Comparison of ENCODE assay signal across 20 cellular contexts in genomic region chr4:162782096-162782777, GRCh38.
"Had no signal": no experiment of that assay in that cellular context is flagged by ENCODE, and none has a peak within 500 bp of the region (broad histone marks: within the 10 kb centered on the region; RNA-seq: fewer than 3 reads in every experiment).

No MANE protein-coding gene starts in this region.

- H3K4me1 ChIP-seq: left ventricle myocardium inferior, parathyroid adenoma, sigmoid colon, upper lobe of left lung had no signal

- H3K9me3 Mint-ChIP-seq: activated naive CD4-positive, alpha-beta T cell treated with anti-CD3 and anti-CD28 coated beads, Interleukin-2, amount 10 ng/mL, durations not matched to agents 7 days and 5 days; dendritic cell treated with granulocyte-macrophage colony-stimulating factor and Interleukin-4, amounts not matched to agents 40 ng/mL and 50 ng/mL, for 4 days; nephron; T-helper 1 cell treated with Interleukin-12 subunit alpha and Interleukin-12 subunit beta and Interleukin-4 antibody, amounts not matched to agents 30 μg/mL and 1 μg/mL, for 36 hours had no signal

- H3K9ac ChIP-seq: parathyroid adenoma had no signal

- H3K4me3 Mint-ChIP-seq: activated naive CD4-positive, alpha-beta T cell treated with anti-CD3 and anti-CD28 coated beads, Interleukin-2, amount 10 ng/mL, durations not matched to agents 7 days and 5 days; dendritic cell treated with granulocyte-macrophage colony-stimulating factor and Interleukin-4, amounts not matched to agents 40 ng/mL and 50 ng/mL, for 4 days; nephron; stimulated activated naive B cell treated with anti-CD40 and anti-IgM and Interleukin-4, amounts not matched to agents 10 μg/mL and 1 μg/mL and 100 μg/mL, for 72 hours; T-helper 1 cell treated with Interleukin-12 subunit alpha and Interleukin-12 subunit beta and Interleukin-4 antibody, amounts not matched to agents 30 μg/mL and 1 μg/mL, for 36 hours had no signal

- DNase-seq: activated CD4-positive, alpha-beta T cell treated with anti-CD3 and anti-CD28 coated beads for 4 hours; activated CD4-positive, alpha-beta T cell treated with anti-CD3 and anti-CD28 coated beads, Interleukin-2, amount 50 U/mL, for 48 hours; activated CD4-positive, CD25-positive, alpha-beta regulatory T cell; activated effector memory CD4-positive, alpha-beta T cell treated with anti-CD3 and anti-CD28 coated beads, Interleukin-2, amount 50 U/mL, for 16 hours; activated naive CD4-positive, alpha-beta T cell treated with anti-CD3 and anti-CD28 coated beads, Interleukin-2, amount 10 ng/mL, durations not matched to agents 7 days and 5 days; effector CD8-positive, alpha-beta T cell; erythroblast; foreskin fibroblast; kidney glomerular epithelial cell; left ventricle myocardium inferior; sigmoid colon; stimulated activated CD4-positive, alpha-beta T cell treated with anti-CD3 and anti-CD28 coated beads, Interleukin-2, amount 100 ng/mL, for 48 hours; stimulated activated CD8-positive, alpha-beta memory T cell treated with anti-CD3 and anti-CD28 coated beads, Interleukin-4, amount 100 ng/mL, for 48 hours; stimulated activated naive B cell treated with anti-CD40 and anti-IgM and Interleukin-4, amounts not matched to agents 10 μg/mL and 1 μg/mL and 100 μg/mL, for 72 hours; T1000; upper lobe of left lung had no signal

- H3K9me3 ChIP-seq: left ventricle myocardium inferior, sigmoid colon, upper lobe of left lung had no signal

- ATAC-seq: stimulated activated naive B cell treated with anti-CD40 and anti-IgM and Interleukin-4, amounts not matched to agents 10 μg/mL and 1 μg/mL and 100 μg/mL, for 72 hours had no signal

- H3K27ac Mint-ChIP-seq: activated naive CD4-positive, alpha-beta T cell treated with anti-CD3 and anti-CD28 coated beads, Interleukin-2, amount 10 ng/mL, durations not matched to agents 7 days and 5 days; dendritic cell treated with granulocyte-macrophage colony-stimulating factor and Interleukin-4, amounts not matched to agents 40 ng/mL and 50 ng/mL, for 4 days; nephron; stimulated activated naive B cell treated with anti-CD40 and anti-IgM and Interleukin-4, amounts not matched to agents 10 μg/mL and 1 μg/mL and 100 μg/mL, for 72 hours; T-helper 1 cell treated with Interleukin-12 subunit alpha and Interleukin-12 subunit beta and Interleukin-4 antibody, amounts not matched to agents 30 μg/mL and 1 μg/mL, for 36 hours had no signal

- H2AFZ ChIP-seq: parathyroid adenoma had no signal

- H3K36me3 ChIP-seq: left ventricle myocardium inferior, sigmoid colon, upper lobe of left lung had no signal

- H3K27me3 ChIP-seq: sigmoid colon, upper lobe of left lung had no signal

- H3K27me3 Mint-ChIP-seq: activated naive CD4-positive, alpha-beta T cell treated with anti-CD3 and anti-CD28 coated beads, Interleukin-2, amount 10 ng/mL, durations not matched to agents 7 days and 5 days; dendritic cell treated with granulocyte-macrophage colony-stimulating factor and Interleukin-4, amounts not matched to agents 40 ng/mL and 50 ng/mL, for 4 days; stimulated activated naive B cell treated with anti-CD40 and anti-IgM and Interleukin-4, amounts not matched to agents 10 μg/mL and 1 μg/mL and 100 μg/mL, for 72 hours had no signal

- H3K79me2 ChIP-seq: parathyroid adenoma had no signal

- H3K27ac ChIP-seq: left ventricle myocardium inferior, parathyroid adenoma, sigmoid colon, upper lobe of left lung had no signal

- H3K4me3 ChIP-seq: left ventricle myocardium inferior, sigmoid colon, upper lobe of left lung had no signal

- H3K4me1 Mint-ChIP-seq: activated naive CD4-positive, alpha-beta T cell treated with anti-CD3 and anti-CD28 coated beads, Interleukin-2, amount 10 ng/mL, durations not matched to agents 7 days and 5 days; nephron; stimulated activated naive B cell treated with anti-CD40 and anti-IgM and Interleukin-4, amounts not matched to agents 10 μg/mL and 1 μg/mL and 100 μg/mL, for 72 hours had no signal

- H3K36me3 Mint-ChIP-seq: activated naive CD4-positive, alpha-beta T cell treated with anti-CD3 and anti-CD28 coated beads, Interleukin-2, amount 10 ng/mL, durations not matched to agents 7 days and 5 days; stimulated activated naive B cell treated with anti-CD40 and anti-IgM and Interleukin-4, amounts not matched to agents 10 μg/mL and 1 μg/mL and 100 μg/mL, for 72 hours had no signal
